In genomic region chr2:67565761-67566160, GRCh38 we compare ENCODE assay signal across 15 cellular contexts.
DNase-seq lines count a peak whose midpoint lies in the region; ATAC-seq and TF ChIP-seq lines count a peak whose summit lies in the region.
"Had no signal": no experiment of that assay in that cellular context is flagged by ENCODE, and none has a peak within 500 bp of the region (broad histone marks: within the 10 kb centered on the region; RNA-seq: fewer than 3 reads in every experiment).

No MANE protein-coding gene starts in this region.

- no peaks in the 10 kb centered on the region for H3K79me2 ChIP-seq in OCI-LY7 (ENCODE audit: insufficient read depth, low read depth, low read length)

- intact Hi-C loops in OCI-LY7 (cut with micrococcal nuclease; ENCODE audit: unreplicated experiment), result no loop called here

- peaks cover 47% of the 10 kb centered on the region for H3K4me1 ChIP-seq in adipocyte (ENCODE audit: control insufficient read depth, insufficient read depth, low read length)
- H3K4me1 ChIP-seq in OCI-LY7 (ENCODE audit: insufficient read depth, low read length, poor library complexity, severe bottlenecking), result no peaks in the 10 kb centered on the region

- H3K36me3 Mint-ChIP-seq in progenitor cell of endocrine pancreas (ENCODE audit: insufficient read depth), result no peaks in the 10 kb centered on the region
- H3K36me3 Mint-ChIP-seq: brain; CD8-positive, alpha-beta memory T cell; T-cell had no signal

- CTCF ChIA-PET in OCI-LY7 (lab: Charles Lee; ENCODE audit: unreplicated experiment), result no interaction called here

- H3K4me3 ChIP-seq in adipocyte (ENCODE audit: low read length), result no peak overlapping the region
- no peak overlapping the region for H3K4me3 ChIP-seq in fibroblast of the aortic adventitia (ENCODE audit: low read depth, low read length)
- no peak overlapping the region for H3K4me3 ChIP-seq in OCI-LY7 (ENCODE audit: low read depth, low read length, poor library complexity, severe bottlenecking)

- H3K9me3 ChIP-seq in adipocyte (ENCODE audit: control insufficient read depth, low read length) (no peaks in the 10 kb centered on the region), OCI-LY7 (ENCODE audit: low read length) (no peaks in the 10 kb centered on the region)

- peaks cover 2% of the 10 kb centered on the region for H3K9me3 Mint-ChIP-seq in progenitor cell of endocrine pancreas (ENCODE audit: low read depth)

- peaks cover 24% of the 10 kb centered on the region for H3K4me1 Mint-ChIP-seq in progenitor cell of endocrine pancreas (ENCODE audit: low read depth)
- H3K4me1 Mint-ChIP-seq: activated CD4-positive, alpha-beta T cell treated with anti-CD3 and anti-CD28 coated beads for 36 hours; CD8-positive, alpha-beta memory T cell; T-cell had no signal

- H3K4me2 ChIP-seq in OCI-LY7 (ENCODE audit: low read length), result no peak overlapping the region

- no peak overlapping the region for H3K4me3 Mint-ChIP-seq in progenitor cell of endocrine pancreas (ENCODE audit: low read depth)
- H3K4me3 Mint-ChIP-seq: activated CD4-positive, alpha-beta T cell treated with anti-CD3 and anti-CD28 coated beads for 36 hours; brain; CD8-positive, alpha-beta memory T cell; T-cell had no signal

- no peaks in the 10 kb centered on the region for H4K20me1 ChIP-seq in OCI-LY7 (ENCODE audit: insufficient read depth, low read length)

- BruUV-seq in OCI-LY7 (replicated peaks; lab: Mats Ljungman, UMichigan), result no TSS peak

- H3K9me2 ChIP-seq in OCI-LY7 (ENCODE audit: insufficient read depth, low read length), result no peaks in the 10 kb centered on the region

- H3K36me3 ChIP-seq in adipocyte (ENCODE audit: control insufficient read depth, insufficient read depth, low read length, severe bottlenecking) (no peaks in the 10 kb centered on the region), OCI-LY7 (ENCODE audit: insufficient read depth, low read length) (no peaks in the 10 kb centered on the region)

- DNase-seq in ELR (ENCODE audit: low read depth), result peak; percentile 90
- DNase-seq in adipocyte (ENCODE audit: low read depth), result peak; percentile 46
- DNase-seq in fibroblast of the aortic adventitia (ENCODE audit: low read depth), result peak; percentile 94
- peak; percentile 71 for DNase-seq in pulmonary artery endothelial cell (ENCODE audit: low read depth, low spot score)
- no peak for DNase-seq in progenitor cell of endocrine pancreas (ENCODE audit: low spot score, unreplicated experiment)
- no peak for DNase-seq in activated CD4-positive, CD25-positive, alpha-beta regulatory T cell (lab: John Stamatoyannopoulos, UW)
- DNase-seq in OCI-LY7 (ENCODE audit: low spot score), result no peak
- DNase-seq: activated CD4-positive, alpha-beta T cell treated with anti-CD3 and anti-CD28 coated beads for 36 hours; CD8-positive, alpha-beta memory T cell; NCI-H1048; NCI-H2227 treated with DMSO at 0.1 percent for 48 hours; substantia nigra; T-cell had no signal

- H2AFZ ChIP-seq in OCI-LY7 (ENCODE audit: low read length), result no peak overlapping the region

- no peak overlapping the region for H3K9ac ChIP-seq in adipocyte (ENCODE audit: low read length)

- H3K27ac Mint-ChIP-seq in progenitor cell of endocrine pancreas, result no peak overlapping the region
- H3K27ac Mint-ChIP-seq: activated CD4-positive, alpha-beta T cell treated with anti-CD3 and anti-CD28 coated beads for 36 hours; CD8-positive, alpha-beta memory T cell; T-cell had no signal

- POLR2A ChIA-PET in OCI-LY7 (lab: Charles Lee), result no interaction called here

- ATAC-seq in HG03432 (IDR thresholded peaks at IDR 0.05; ENCODE audit: unreplicated experiment), result no peak
- ATAC-seq: activated CD4-positive, alpha-beta T cell treated with anti-CD3 and anti-CD28 coated beads for 36 hours; T-cell had no signal

- TF ChIP-seq CTCF in fibroblast of the aortic adventitia (IDR thresholded peaks at IDR 0.05; ENCODE audit: insufficient read depth, low read length) (no peak), progenitor cell of endocrine pancreas (IDR thresholded peaks at IDR 0.05; ENCODE audit: unreplicated experiment) (no peak), OCI-LY7 (conservative IDR thresholded peaks at IDR 0.05; ENCODE audit: low read length) (no peak)

- H3K27ac ChIP-seq in OCI-LY7 (ENCODE audit: low read depth, low read length, poor library complexity, severe bottlenecking), result no peak overlapping the region

- H3K27me3 ChIP-seq in adipocyte (replicated peaks; ENCODE audit: control insufficient read depth, insufficient read depth, low read length), result no peaks in the 10 kb centered on the region

- H3K27me3 Mint-ChIP-seq in progenitor cell of endocrine pancreas, result no peaks in the 10 kb centered on the region
- H3K27me3 Mint-ChIP-seq: activated CD4-positive, alpha-beta T cell treated with anti-CD3 and anti-CD28 coated beads for 36 hours; CD8-positive, alpha-beta memory T cell had no signal

Comparison
In these comparisons a context has a peak if more than half of its experiments do, and no peak if none do; other contexts are left out.
1. DNase-seq: peak in ELR (single experiment), adipocyte (single experiment), fibroblast of the aortic adventitia (single experiment) and pulmonary artery endothelial cell (single experiment); none in progenitor cell of endocrine pancreas (single experiment), activated CD4-positive, CD25-positive, alpha-beta regulatory T cell (0 of 4) and OCI-LY7 (single experiment).